ENCODE assay signal across 9 cellular contexts in the genomic region with DNA sequence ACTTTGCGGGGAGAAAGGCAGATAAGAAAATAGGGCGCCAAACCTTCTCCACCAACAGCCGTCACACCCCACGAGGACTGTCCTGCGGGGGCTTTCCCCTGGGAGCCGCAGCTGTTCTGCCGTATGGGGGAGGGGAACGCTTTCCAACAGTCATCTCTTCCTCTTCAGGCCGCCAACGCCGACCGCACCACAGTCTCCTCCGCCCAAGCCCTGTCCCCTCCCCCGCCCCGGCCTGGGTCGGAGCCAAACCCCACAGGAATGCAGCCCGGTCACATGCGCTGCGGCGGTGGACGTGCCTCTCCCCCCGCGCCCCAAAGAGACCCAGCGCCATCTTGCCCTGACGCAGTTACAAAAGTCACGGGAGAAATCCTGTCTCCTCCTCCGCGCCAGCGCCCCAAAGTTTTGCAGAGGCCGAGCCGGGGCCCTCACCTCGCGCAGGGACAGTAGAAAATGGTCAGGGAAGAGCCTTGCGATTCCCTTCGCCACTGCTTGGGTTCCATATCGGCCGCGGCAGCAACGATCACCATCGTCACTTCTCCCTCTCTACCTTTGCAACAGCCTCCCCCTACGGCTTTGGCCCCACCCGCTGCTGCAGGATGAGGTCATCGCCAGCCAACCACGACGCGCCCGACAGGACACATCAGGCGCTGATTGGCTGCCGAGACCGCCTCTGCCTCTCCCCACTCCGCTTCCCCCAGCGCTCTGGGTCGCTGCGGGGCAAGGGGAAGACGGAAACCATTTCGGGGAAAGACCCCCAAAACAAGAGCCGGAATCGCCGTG. TPM values are rescaled to one million over a fixed set of nuclear protein-coding genes. Genes with fewer than 3 reads are reported as not detected.
DNase-seq lines count a peak whose midpoint lies in the region; ATAC-seq, FAIRE-seq and TF ChIP-seq lines count a peak whose summit lies in the region.
"Had no signal": no experiment of that assay in that cellular context is flagged by ENCODE, and none has a peak within 500 bp of the region (broad histone marks: within the 10 kb centered on the region; RNA-seq: fewer than 3 reads in every experiment).

No MANE protein-coding gene starts in this region.

- TF ChIP-seq CTCF in kidney (IDR thresholded peaks at IDR 0.05; ENCODE audit: borderline replicate concordance, extremely low read depth, insufficient read depth) = no peak

- intact Hi-C loops in kidney (cut with DNase I) = no loop called here

- FAIRE-seq in kidney (lab: Jason Lieb, UNC) = no peak
- FAIRE-seq: colon had no signal

- peak; percentile 67 for ATAC-seq in HG03378 (IDR thresholded peaks at IDR 0.05; ENCODE audit: unreplicated experiment)

- H3K4me1 ChIP-seq in kidney (ENCODE audit: control insufficient read depth in 1 of 2, insufficient read depth in 1 of 2, low read depth in 1 of 2, low read length in 2 of 2) = peaks cover 8 to 10% of the 10 kb centered on the region in 2 donors

- peak overlapping the region; percentile 89 to 99 for H3K4me3 ChIP-seq in kidney (ENCODE audit: low read length in 2 of 2)

- H3K9ac ChIP-seq in kidney (ENCODE audit: low read length in 2 of 2) = peak overlapping the region; percentile 87 to 100

- DNase-seq in AML-193 (lab: John Stamatoyannopoulos, UW) = peak; percentile 93 to 94
- DNase-seq in NCI-H446 treated with DMSO at 0.1 percent for 48 hours (lab: John Stamatoyannopoulos, UW) = peak; percentile 94
- peak; percentile 100 for DNase-seq in activated CD4-positive, alpha-beta T cell treated with anti-CD3 and anti-CD28 coated beads for 1 hour
- peak; percentile 100 for DNase-seq in cerebellum (ENCODE audit: low spot score)
- DNase-seq in kidney = peak; percentile 100
- DNase-seq in stimulated activated CD4-positive, alpha-beta T cell treated with anti-CD3 and anti-CD28 coated beads, Interleukin-15, amount 100 ng/mL, for 1 hour (ENCODE audit: low read depth in 1 of 2, low spot score in 1 of 2) = peak; percentile 99 to 100

- peak overlapping the region; percentile 100 for H3K27ac ChIP-seq in kidney (ENCODE audit: low read depth in 2 of 2, low read length in 2 of 2)

- TF ChIP-seq POLR2A in GM19099 (IDR thresholded peaks at IDR 0.05; ENCODE audit: extremely low read depth, insufficient read length, low read depth) = peak; percentile 77

- H3K36me3 ChIP-seq in kidney (ENCODE audit: control insufficient read depth in 1 of 2, insufficient read depth in 2 of 2, low read length in 2 of 2) = peaks cover 0 to 6% of the 10 kb centered on the region in 2 donors

- no peaks in the 10 kb centered on the region for H3K9me3 ChIP-seq in kidney (ENCODE audit: control insufficient read depth in 1 of 2, low read length in 2 of 2)

RNA-seq across cellular contexts. Expression of a gene that starts 1.3 kb away (rescaled TPM):
- 247 TPM for total RNA-seq in cerebellum
- total RNA-seq in kidney = 106 TPM
- 7.2 TPM for polyA plus RNA-seq in kidney (ENCODE audit: insufficient read depth, low read depth, low replicate concordance)

Comparison
In these comparisons a context has a peak if more than half of its experiments do, and no peak if none do; other contexts are left out.
1. Peak in every context shown above with its lines: DNase-seq, ATAC-seq, H3K4me3 ChIP-seq and H3K27ac ChIP-seq.